ENCODE assay signal across 8 cellular contexts in the genomic region with DNA sequence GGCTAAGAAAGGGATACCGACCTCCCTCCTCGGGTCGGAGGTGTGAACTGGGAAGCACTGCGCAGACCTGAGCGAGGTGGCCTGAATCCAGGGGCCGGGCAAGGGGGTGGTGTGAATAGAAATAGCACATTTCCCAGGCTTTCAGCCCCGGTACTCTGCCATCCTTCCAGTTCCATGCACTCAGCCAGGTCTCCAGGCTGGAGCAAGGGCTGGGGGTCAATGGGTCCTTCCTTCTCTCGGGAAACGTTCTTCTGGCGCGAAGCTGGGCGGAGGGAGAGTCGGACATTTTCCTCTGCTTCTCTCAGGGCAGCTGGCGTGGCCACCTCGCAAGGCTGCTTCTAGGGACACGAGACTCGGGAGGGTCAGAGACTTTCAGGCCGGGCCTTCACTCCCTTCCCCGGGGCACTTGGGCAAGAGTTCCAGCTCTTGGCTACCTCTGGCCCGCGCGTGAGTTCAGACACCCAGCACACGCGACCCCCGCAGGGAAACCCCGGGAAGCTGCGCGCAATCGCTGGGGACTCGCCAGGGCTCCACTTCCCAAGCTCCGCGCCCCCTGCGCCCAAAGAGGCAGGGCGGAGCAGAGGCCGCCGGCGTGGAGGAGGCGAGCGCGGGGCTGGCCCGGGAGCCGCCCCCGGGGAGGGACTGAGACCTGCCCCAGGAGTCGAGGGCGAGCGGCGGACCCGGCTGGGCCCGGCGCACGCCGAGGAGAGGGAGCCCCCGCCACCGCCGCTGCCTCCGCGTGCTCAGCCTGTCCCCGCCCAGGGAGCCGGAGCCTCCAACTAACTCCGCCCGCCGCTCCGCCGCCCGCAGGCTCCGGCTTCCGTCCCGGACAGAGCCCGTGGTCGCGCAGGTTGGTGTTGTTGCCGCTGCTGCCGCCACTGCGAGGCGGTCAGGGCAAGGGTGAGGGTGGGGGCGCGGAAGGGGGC. TPM values are rescaled to one million over a fixed set of nuclear protein-coding genes. Genes with fewer than 3 reads are reported as not detected.
DNase-seq lines count a peak whose midpoint lies in the region; ATAC-seq and TF ChIP-seq lines count a peak whose summit lies in the region.

Gene PAM, plus strand, starts transcription at position 807 of the 926 bp plus-strand sequence. CDS start 110,891 bp downstream, outside the sequence.

- no peaks in the 10 kb centered on the region for H3K9me3 ChIP-seq in right lobe of liver

- peaks cover 25% of the 10 kb centered on the region for H3K4me1 Mint-ChIP-seq in dendritic cell treated with granulocyte-macrophage colony-stimulating factor and Interleukin-4, amounts not matched to agents 40 ng/mL and 50 ng/mL, for 4 days (ENCODE audit: low read depth)

- intact Hi-C loops in dendritic cell treated with granulocyte-macrophage colony-stimulating factor and Interleukin-4, amounts not matched to agents 40 ng/mL and 50 ng/mL, for 4 days (cut with micrococcal nuclease) = no loop called here
- intact Hi-C loops in right lobe of liver (cut with DNase I) = no loop called here

- no peaks in the 10 kb centered on the region for H3K27me3 ChIP-seq in right lobe of liver

- H3K4me3 Mint-ChIP-seq in dendritic cell treated with granulocyte-macrophage colony-stimulating factor and Interleukin-4, amounts not matched to agents 40 ng/mL and 50 ng/mL, for 4 days = peak within 1 kb of the TSS; percentile 96

- peak within 1 kb of the TSS; percentile 53 to 78 (median 63) for H3K4me3 ChIP-seq in right lobe of liver

- ATAC-seq in GM18907 (IDR thresholded peaks at IDR 0.05; ENCODE audit: unreplicated experiment) = peak; percentile 87
- ATAC-seq in HG03108 (IDR thresholded peaks at IDR 0.05; ENCODE audit: unreplicated experiment) = peak; percentile 79
- peak; percentile 91 to 97 (median 93) for ATAC-seq in right lobe of liver

- DNase-seq in AG20443 (ENCODE audit: low spot score) = peak; percentile 94
- DNase-seq in NCI-H526 (lab: John Stamatoyannopoulos, UW) = peak; percentile 41 to 80
- peak; percentile 63 for DNase-seq in activated CD4-positive, alpha-beta T cell treated with anti-CD3 and anti-CD28 coated beads, Interleukin-2, amount 50 U/mL, for 1 hour
- peak; percentile 77 to 86 (median 83) for DNase-seq in right lobe of liver
- DNase-seq in stimulated activated CD4-positive, alpha-beta T cell treated with anti-CD3 and anti-CD28 coated beads, TNF-alpha, amount 100 ng/mL, for 1 hour (ENCODE audit: low read depth in 3 of 3, low spot score in 1 of 3) = peak; percentile 38 to 62 (median 42)

- peaks cover 6% of the 10 kb centered on the region for H3K36me3 Mint-ChIP-seq in dendritic cell treated with granulocyte-macrophage colony-stimulating factor and Interleukin-4, amounts not matched to agents 40 ng/mL and 50 ng/mL, for 4 days (ENCODE audit: low read depth)

- no peaks in the 10 kb centered on the region for H3K36me3 ChIP-seq in right lobe of liver

- H3K27me3 Mint-ChIP-seq in dendritic cell treated with granulocyte-macrophage colony-stimulating factor and Interleukin-4, amounts not matched to agents 40 ng/mL and 50 ng/mL, for 4 days = peaks cover 29% of the 10 kb centered on the region

- 3% methylated on average over 12 of the region's 77 CpGs for WGBS in right lobe of liver (ENCODE audit: insufficient coverage, low coverage, low lambda C conversion rate, missing lambda C conversion rate)

- H3K9me3 Mint-ChIP-seq in dendritic cell treated with granulocyte-macrophage colony-stimulating factor and Interleukin-4, amounts not matched to agents 40 ng/mL and 50 ng/mL, for 4 days = peaks cover 8% of the 10 kb centered on the region

- H3K27ac Mint-ChIP-seq in dendritic cell treated with granulocyte-macrophage colony-stimulating factor and Interleukin-4, amounts not matched to agents 40 ng/mL and 50 ng/mL, for 4 days = peak within 1 kb of the TSS; percentile 79

- TF ChIP-seq POLR2A in right lobe of liver (IDR thresholded peaks at IDR 0.05) = no peak

- peaks cover 0 to 8% (median 0%) of the 10 kb centered on the region in 4 donors for H3K4me1 ChIP-seq in right lobe of liver

- TF ChIP-seq CTCF in right lobe of liver (IDR thresholded peaks at IDR 0.05) = no peak

- peak within 1 kb of the TSS; percentile 23 to 66 (median 53) for H3K27ac ChIP-seq in right lobe of liver

RNA-seq across cellular contexts. Expression of gene PAM, which starts in this region (rescaled TPM):
- 10 to 100 TPM; 10.9 to 22.7 (median 16.8) TPM for total RNA-seq in right lobe of liver

Comparison
In these comparisons a context has a peak if more than half of its experiments do, and no peak if none do; other contexts are left out.
1. Peak in every context shown above with its lines: DNase-seq, ATAC-seq, H3K4me3 ChIP-seq and H3K27ac ChIP-seq.
2. DNase-seq: peak in every context shown above with its lines; median percentile 94 in AG20443; 83 in right lobe of liver; 63 in activated CD4-positive, alpha-beta T cell treated with anti-CD3 and anti-CD28 coated beads, Interleukin-2, amount 50 U/mL, for 1 hour; 60 in NCI-H526; 42 in stimulated activated CD4-positive, alpha-beta T cell treated with anti-CD3 and anti-CD28 coated beads, TNF-alpha, amount 100 ng/mL, for 1 hour.